Comparison of ENCODE assay signal across 25 cellular contexts in genomic region chr13:21231426-21231945, GRCh38. TPM values are rescaled to one million over a fixed set of nuclear protein-coding genes. Genes with fewer than 3 reads are reported as not detected.
"Had no signal": no experiment of that assay in that cellular context is flagged by ENCODE, and none has a peak within 500 bp of the region (broad histone marks: within the 10 kb centered on the region; RNA-seq: fewer than 3 reads in every experiment).

No MANE protein-coding gene starts in this region.

- H2AFZ ChIP-seq: neural progenitor cell had no signal

- H3K27me3 ChIP-seq: cardiac muscle cell, left lung, neural progenitor cell, upper lobe of left lung had no signal

- H3K27ac ChIP-seq: cardiac muscle cell, gastrocnemius medialis, left lung, neural progenitor cell, thoracic aorta, upper lobe of left lung, WERI-Rb-1 had no signal

- H3K27me3 Mint-ChIP-seq: dendritic cell treated with granulocyte-macrophage colony-stimulating factor and Interleukin-4, amounts not matched to agents 40 ng/mL and 50 ng/mL, for 4 days had no signal

- H3K4me3 Mint-ChIP-seq: activated naive CD8-positive, alpha-beta T cell treated with anti-CD3 and anti-CD28 coated beads, Interleukin-2, amount 10 ng/mL, durations not matched to agents 7 days and 5 days; dendritic cell treated with granulocyte-macrophage colony-stimulating factor and Interleukin-4, amounts not matched to agents 40 ng/mL and 50 ng/mL, for 4 days; naive thymus-derived CD8-positive, alpha-beta T cell; neural progenitor cell had no signal

- H3K9me3 Mint-ChIP-seq: activated naive CD8-positive, alpha-beta T cell treated with anti-CD3 and anti-CD28 coated beads, Interleukin-2, amount 10 ng/mL, durations not matched to agents 7 days and 5 days; dendritic cell treated with granulocyte-macrophage colony-stimulating factor and Interleukin-4, amounts not matched to agents 40 ng/mL and 50 ng/mL, for 4 days; naive thymus-derived CD8-positive, alpha-beta T cell had no signal

- H3K27ac Mint-ChIP-seq: dendritic cell treated with granulocyte-macrophage colony-stimulating factor and Interleukin-4, amounts not matched to agents 40 ng/mL and 50 ng/mL, for 4 days; naive thymus-derived CD8-positive, alpha-beta T cell; neural progenitor cell had no signal

- H3K9ac ChIP-seq: neural progenitor cell had no signal

- H3K9me3 ChIP-seq: gastrocnemius medialis, left lung, thoracic aorta, upper lobe of left lung had no signal

- H3K36me3 ChIP-seq: cardiac muscle cell, gastrocnemius medialis, left lung, neural progenitor cell, thoracic aorta, upper lobe of left lung, WERI-Rb-1 had no signal

- FAIRE-seq: endometrium, small intestine had no signal

- DNase-seq: activated CD4-positive, alpha-beta T cell treated with anti-CD3 and anti-CD28 coated beads for 1 hour; activated CD4-positive, alpha-beta T cell treated with anti-CD3 and anti-CD28 coated beads, Interleukin-2, amount 50 U/mL, for 4 hours; activated naive CD4-positive, alpha-beta T cell treated with Interleukin-2 at 50 U/mL for 16 hours; activated naive CD8-positive, alpha-beta T cell treated with anti-CD3 and anti-CD28 coated beads, Interleukin-2, amount 10 ng/mL, durations not matched to agents 7 days and 5 days; activated T-cell treated with anti-CD3 and anti-CD28 coated beads, Interleukin-2, amount 50 U/mL, for 48 hours; amygdala; effector CD4-positive, alpha-beta T cell; hippocampal formation; kidney glomerular epithelial cell; left lung; naive thymus-derived CD8-positive, alpha-beta T cell; small intestine; stimulated activated CD4-positive, alpha-beta T cell treated with anti-CD3 and anti-CD28 coated beads, Interleukin-15, amount 100 ng/mL, for 24 hours; stimulated activated CD4-positive, alpha-beta T cell treated with anti-CD3 and anti-CD28 coated beads, Interleukin-2, amount 100 ng/mL, for 48 hours; stimulated activated CD8-positive, alpha-beta memory T cell treated with anti-CD3 and anti-CD28 coated beads, Interleukin-4, amount 100 ng/mL, for 48 hours; stimulated activated naive CD4-positive, alpha-beta T cell; SW 1271; WERI-Rb-1 had no signal

- H3K4me1 ChIP-seq: gastrocnemius medialis, left lung, neural progenitor cell, upper lobe of left lung had no signal

- H3K4me2 ChIP-seq: neural progenitor cell had no signal

- H3K36me3 Mint-ChIP-seq: activated naive CD8-positive, alpha-beta T cell treated with anti-CD3 and anti-CD28 coated beads, Interleukin-2, amount 10 ng/mL, durations not matched to agents 7 days and 5 days; naive thymus-derived CD8-positive, alpha-beta T cell; neural progenitor cell had no signal

- ATAC-seq: left lung; naive thymus-derived CD8-positive, alpha-beta T cell had no signal

RNA-seq across cellular contexts. Expression of gene SKA3, which starts 55.1 kb away (rescaled TPM):
- total RNA-seq: thoracic aorta had no signal
